Comparison of ENCODE assay signal across 21 cellular contexts in genomic region chr7:24395512-24395911, GRCh38.
DNase-seq lines count a peak whose midpoint lies in the region; ATAC-seq lines count a peak whose summit lies in the region.
"Had no signal": no experiment of that assay in that cellular context is flagged by ENCODE, and none has a peak within 500 bp of the region (broad histone marks: within the 10 kb centered on the region; RNA-seq: fewer than 3 reads in every experiment).

No MANE protein-coding gene starts in this region.

- H3K4me3 ChIP-seq in HUES48 (ENCODE audit: low read depth, low read length) (peak overlapping the region; percentile 35), SJCRH30 (no peak overlapping the region)
- H3K4me3 ChIP-seq: BLaER1 treated with 17β-estradiol and CSF1 and Interleukin-3, amounts not matched to agents 10 nM and 100 nM; HAP-1 had no signal

- ATAC-seq in HG02884 (IDR thresholded peaks at IDR 0.05; ENCODE audit: unreplicated experiment) (no peak), HG03175 (IDR thresholded peaks at IDR 0.05; ENCODE audit: unreplicated experiment) (no peak)
- ATAC-seq: activated CD4-positive, alpha-beta T cell treated with anti-CD3 and anti-CD28 coated beads for 36 hours; left lobe of liver; PC-3 had no signal

- peaks cover 6% of the 10 kb centered on the region for H3K36me3 ChIP-seq in HUES48 (ENCODE audit: control insufficient read depth, insufficient read depth, low read length)
- no peaks in the 10 kb centered on the region for H3K36me3 ChIP-seq in SJCRH30
- H3K36me3 ChIP-seq: BLaER1 treated with 17β-estradiol and CSF1 and Interleukin-3, amounts not matched to agents 10 nM and 100 nM; HAP-1 had no signal

- peak overlapping the region; percentile 59 for H3K9ac ChIP-seq in HUES48 (ENCODE audit: low read depth, low read length)
- H3K9ac ChIP-seq: BLaER1 treated with 17β-estradiol and CSF1 and Interleukin-3, amounts not matched to agents 10 nM and 100 nM had no signal

- H3K27me3 ChIP-seq in HUES48 (ENCODE audit: control insufficient read depth, insufficient read depth, low read length) (no peaks in the 10 kb centered on the region), SJCRH30 (no peaks in the 10 kb centered on the region)
- H3K27me3 ChIP-seq: BLaER1 treated with 17β-estradiol and CSF1 and Interleukin-3, amounts not matched to agents 10 nM and 100 nM had no signal

- H3K4me1 ChIP-seq in HUES48 (ENCODE audit: control insufficient read depth, insufficient read depth, low read length): peaks cover 44% of the 10 kb centered on the region
- H3K4me1 ChIP-seq in SJCRH30: no peaks in the 10 kb centered on the region; the same call in 1 of the 2 replicates
- H3K4me1 ChIP-seq: BLaER1 treated with 17β-estradiol and CSF1 and Interleukin-3, amounts not matched to agents 10 nM and 100 nM; HAP-1 had no signal

- no peaks in the 10 kb centered on the region for H3K9me3 ChIP-seq in HUES48 (ENCODE audit: control insufficient read depth, insufficient read depth, low read length)
- H3K9me3 ChIP-seq in SJCRH30 (replicated peaks): no peaks in the 10 kb centered on the region
- H3K9me3 ChIP-seq: BLaER1 treated with 17β-estradiol and CSF1 and Interleukin-3, amounts not matched to agents 10 nM and 100 nM; HAP-1 had no signal

- DNase-seq in DMS 273 (lab: John Stamatoyannopoulos, UW; ENCODE audit: unreplicated experiment) (peak; percentile 77), SJCRH30 (peak; percentile 68 to 89), iPS-NIHi7 (ENCODE audit: extremely low spot score) (peak; percentile 35), kidney glomerular epithelial cell (lab: John Stamatoyannopoulos, UW) (no peak)
- no peak for DNase-seq in stimulated activated CD4-positive, alpha-beta T cell treated with anti-CD3 and anti-CD28 coated beads, Interleukin-2, amount 100 ng/mL, for 24 hours
- DNase-seq: activated CD4-positive, alpha-beta T cell treated with anti-CD3 and anti-CD28 coated beads for 36 hours; activated naive CD4-positive, alpha-beta T cell treated with anti-CD3 and anti-CD28 coated beads, Interleukin-2, amount 10 ng/mL, durations not matched to agents 7 days and 5 days; anterior cingulate cortex; Calu3; NCI-H2081 treated with DMSO at 0.1 percent for 48 hours; NCI-H69; PC-3; posterior cingulate gyrus; SHP77 treated with DMSO at 0.1 percent for 48 hours; substantia nigra had no signal

- peak overlapping the region; percentile 84 for H3K27ac ChIP-seq in HUES48 (ENCODE audit: low read depth, low read length)
- H3K27ac ChIP-seq in SJCRH30: no peak overlapping the region
- H3K27ac ChIP-seq: BLaER1 treated with 17β-estradiol and CSF1 and Interleukin-3, amounts not matched to agents 10 nM and 100 nM had no signal

Comparison
In these comparisons a context has a peak if more than half of its experiments do, and no peak if none do; other contexts are left out.
1. DNase-seq: peak in DMS 273 (single experiment), SJCRH30 (2 of 2) and iPS-NIHi7 (single experiment); none in stimulated activated CD4-positive, alpha-beta T cell treated with anti-CD3 and anti-CD28 coated beads, Interleukin-2, amount 100 ng/mL, for 24 hours (0 of 2) and kidney glomerular epithelial cell (single experiment).